25 cellular contexts compared by ENCODE assay signal in the genomic region with DNA sequence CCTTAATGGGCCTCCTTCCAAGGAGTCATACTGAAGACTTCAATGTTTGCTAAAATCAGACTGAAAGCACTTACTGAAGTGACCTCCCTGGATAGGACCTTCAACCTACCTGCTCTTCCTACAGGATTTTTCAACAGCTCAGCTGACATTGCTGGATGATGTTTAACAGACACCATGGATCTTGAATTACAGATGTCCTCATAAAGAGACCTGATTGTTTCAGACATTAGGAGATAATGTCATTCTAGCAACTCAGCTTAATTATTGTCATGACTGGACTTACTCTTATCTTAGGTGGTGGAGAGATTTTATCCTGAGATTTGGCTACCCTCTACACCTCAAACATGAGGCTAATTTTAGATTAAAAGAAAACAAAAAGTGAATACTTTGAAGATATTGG.
DNase-seq lines count a peak whose midpoint lies in the region; ATAC-seq and TF ChIP-seq lines count a peak whose summit lies in the region.
"Had no signal": no experiment of that assay in that cellular context is flagged by ENCODE, and none has a peak within 500 bp of the region (broad histone marks: within the 10 kb centered on the region; RNA-seq: fewer than 3 reads in every experiment).

No MANE protein-coding gene starts in this region.

- TF ChIP-seq CTCF in thyroid gland (IDR thresholded peaks at IDR 0.05) (no peak), breast epithelium (IDR thresholded peaks at IDR 0.05) (no peak)

- no peaks in the 10 kb centered on the region for H3K27me3 ChIP-seq in thyroid gland
- no peaks in the 10 kb centered on the region for H3K27me3 ChIP-seq in breast epithelium
- H3K27me3 ChIP-seq: adrenal gland, esophagus squamous epithelium, pancreas had no signal

- H3K4me3 Mint-ChIP-seq in activated naive CD8-positive, alpha-beta T cell = no peak overlapping the region
- H3K4me3 Mint-ChIP-seq in activated naive CD8-positive, alpha-beta T cell treated with anti-CD3 and anti-CD28 coated beads for 36 hours = no peak overlapping the region
- H3K4me3 Mint-ChIP-seq in activated T-helper 1 cell treated with anti-CD3 and anti-CD28 coated beads, Interleukin-12 subunit alpha, Interleukin-12 subunit beta, Interleukin-2, Interleukin-4 antibody, amounts not matched to agents 30 ng/mL and 10 ng/mL and 1 ng/mL, durations not matched to agents 14 hours and 24 hours and 36 hours = no peak overlapping the region
- H3K4me3 Mint-ChIP-seq in naive thymus-derived CD8-positive, alpha-beta T cell = peak overlapping the region in 1 of 10 donors; percentile 28
- H3K4me3 Mint-ChIP-seq: activated T-cell treated with anti-CD3 and anti-CD28 coated beads, Interleukin-2, amount 50 U/mL, for 4 hours; CD8-positive, alpha-beta memory T cell had no signal

- peaks cover 62% of the 10 kb centered on the region for H3K4me1 Mint-ChIP-seq in activated naive CD8-positive, alpha-beta T cell (ENCODE audit: low read depth)
- peaks cover 55% of the 10 kb centered on the region for H3K4me1 Mint-ChIP-seq in activated naive CD8-positive, alpha-beta T cell treated with anti-CD3 and anti-CD28 coated beads for 36 hours
- H3K4me1 Mint-ChIP-seq in activated T-helper 1 cell treated with anti-CD3 and anti-CD28 coated beads, Interleukin-12 subunit alpha, Interleukin-12 subunit beta, Interleukin-2, Interleukin-4 antibody, amounts not matched to agents 30 ng/mL and 10 ng/mL and 1 ng/mL, durations not matched to agents 14 hours and 24 hours and 36 hours (ENCODE audit: low read depth) = peaks cover 53% of the 10 kb centered on the region
- peaks cover 11 to 72% (median 53%) of the 10 kb centered on the region in 4 donors for H3K4me1 Mint-ChIP-seq in naive thymus-derived CD8-positive, alpha-beta T cell

- peaks cover 11% of the 10 kb centered on the region for H3K36me3 Mint-ChIP-seq in activated naive CD8-positive, alpha-beta T cell
- H3K36me3 Mint-ChIP-seq in activated naive CD8-positive, alpha-beta T cell treated with anti-CD3 and anti-CD28 coated beads for 36 hours = peaks cover 44% of the 10 kb centered on the region
- H3K36me3 Mint-ChIP-seq in activated T-helper 1 cell treated with anti-CD3 and anti-CD28 coated beads, Interleukin-12 subunit alpha, Interleukin-12 subunit beta, Interleukin-2, Interleukin-4 antibody, amounts not matched to agents 30 ng/mL and 10 ng/mL and 1 ng/mL, durations not matched to agents 14 hours and 24 hours and 36 hours (ENCODE audit: low read depth) = peaks cover 46% of the 10 kb centered on the region
- peaks cover 9 to 84% (median 14%) of the 10 kb centered on the region in 3 donors for H3K36me3 Mint-ChIP-seq in naive thymus-derived CD8-positive, alpha-beta T cell

- no peaks in the 10 kb centered on the region for H3K9me3 Mint-ChIP-seq in activated naive CD8-positive, alpha-beta T cell (ENCODE audit: low read depth)
- H3K9me3 Mint-ChIP-seq in activated naive CD8-positive, alpha-beta T cell treated with anti-CD3 and anti-CD28 coated beads for 36 hours = no peaks in the 10 kb centered on the region
- H3K9me3 Mint-ChIP-seq in activated T-helper 1 cell treated with anti-CD3 and anti-CD28 coated beads, Interleukin-12 subunit alpha, Interleukin-12 subunit beta, Interleukin-2, Interleukin-4 antibody, amounts not matched to agents 30 ng/mL and 10 ng/mL and 1 ng/mL, durations not matched to agents 14 hours and 24 hours and 36 hours = no peaks in the 10 kb centered on the region
- no peaks in the 10 kb centered on the region for H3K9me3 Mint-ChIP-seq in naive thymus-derived CD8-positive, alpha-beta T cell
- H3K9me3 Mint-ChIP-seq: activated T-cell treated with anti-CD3 and anti-CD28 coated beads, Interleukin-2, amount 50 U/mL, for 4 hours; CD8-positive, alpha-beta memory T cell had no signal

- TF ChIP-seq POLR2A in thyroid gland (IDR thresholded peaks at IDR 0.05) = no peak
- no peak for TF ChIP-seq POLR2A in breast epithelium (IDR thresholded peaks at IDR 0.05)

- H3K27ac Mint-ChIP-seq in activated naive CD8-positive, alpha-beta T cell = peak overlapping the region; percentile 16
- no peak overlapping the region for H3K27ac Mint-ChIP-seq in activated naive CD8-positive, alpha-beta T cell treated with anti-CD3 and anti-CD28 coated beads for 36 hours
- H3K27ac Mint-ChIP-seq in activated T-helper 1 cell treated with anti-CD3 and anti-CD28 coated beads, Interleukin-12 subunit alpha, Interleukin-12 subunit beta, Interleukin-2, Interleukin-4 antibody, amounts not matched to agents 30 ng/mL and 10 ng/mL and 1 ng/mL, durations not matched to agents 14 hours and 24 hours and 36 hours = peak overlapping the region; percentile 26
- H3K27ac Mint-ChIP-seq in naive thymus-derived CD8-positive, alpha-beta T cell = peak overlapping the region in 6 of 10 donors; percentile 5 to 77 (median 46)

- POLR2A ChIA-PET in naive thymus-derived CD8-positive, alpha-beta T cell (lab: Charles Lee) = no interaction called here

- H3K4me3 ChIP-seq in thyroid gland (replicated peaks in 1 of 3) (no peak overlapping the region), breast epithelium (no peak overlapping the region)
- H3K4me3 ChIP-seq: adrenal gland, esophagus squamous epithelium, pancreas, skin epidermis had no signal

- H3K4me1 ChIP-seq in thyroid gland (peaks cover 41 to 60% of the 10 kb centered on the region in 2 donors), breast epithelium (peaks cover 0 to 9% of the 10 kb centered on the region in 2 donors)

- H3K36me3 ChIP-seq in thyroid gland (peaks cover 6 to 12% of the 10 kb centered on the region in 2 donors), breast epithelium (no peaks in the 10 kb centered on the region)

- no peak for DNase-seq in activated naive CD8-positive, alpha-beta T cell treated with anti-CD3 and anti-CD28 coated beads for 36 hours
- no peak for DNase-seq in activated T-helper 1 cell treated with anti-CD3 and anti-CD28 coated beads, Interleukin-12 subunit alpha, Interleukin-12 subunit beta, Interleukin-2, Interleukin-4 antibody, amounts not matched to agents 30 ng/mL and 10 ng/mL and 1 ng/mL, durations not matched to agents 14 hours and 24 hours and 36 hours (ENCODE audit: low spot score)
- no peak for DNase-seq in naive thymus-derived CD8-positive, alpha-beta T cell
- DNase-seq in thyroid gland (no peak), NCI-H1417 treated with DMSO at 0.1 percent for 48 hours (lab: John Stamatoyannopoulos, UW) (no peak), breast epithelium (ENCODE audit: low spot score in 2 of 2) (no peak)
- DNase-seq: ACHN; activated CD4-positive, alpha-beta T cell treated with anti-CD3 and anti-CD28 coated beads, Interleukin-2, amount 50 U/mL, for 4 hours; activated T-cell treated with anti-CD3 and anti-CD28 coated beads, Interleukin-2, amount 50 U/mL, for 4 hours; caudate nucleus; CD8-positive, alpha-beta memory T cell; DND-41; effector CD4-positive, alpha-beta T cell; esophagus squamous epithelium; GOT3; NCI-H187; NCI-H446; NK-92 treated with Interleukin-12 subunit alpha and Interleukin-12 subunit beta, amount 100 ng/mL, for 24 hours; pancreas; stimulated activated CD4-positive, alpha-beta T cell treated with anti-CD3 and anti-CD28 coated beads, Interleukin-4, amount 100 ng/mL, for 24 hours; trophoblast cell had no signal

- ATAC-seq in naive thymus-derived CD8-positive, alpha-beta T cell = no peak
- ATAC-seq in HG03159 (IDR thresholded peaks at IDR 0.05; ENCODE audit: unreplicated experiment) = no peak
- ATAC-seq: activated T-cell treated with anti-CD3 and anti-CD28 coated beads, Interleukin-2, amount 50 U/mL, for 4 hours had no signal

- no peaks in the 10 kb centered on the region for H3K9me3 ChIP-seq in thyroid gland
- H3K9me3 ChIP-seq in breast epithelium = no peaks in the 10 kb centered on the region
- H3K9me3 ChIP-seq: adrenal gland, esophagus squamous epithelium, pancreas had no signal

- H3K27ac ChIP-seq in thyroid gland (peak overlapping the region; percentile 47 to 71 (median 69)), breast epithelium (no peak overlapping the region)

- intact Hi-C loops in activated T-helper 1 cell treated with anti-CD3 and anti-CD28 coated beads, Interleukin-12 subunit alpha, Interleukin-12 subunit beta, Interleukin-2, Interleukin-4 antibody, amounts not matched to agents 30 ng/mL and 10 ng/mL and 1 ng/mL, durations not matched to agents 14 hours and 24 hours and 36 hours (cut with micrococcal nuclease) = no loop called here
- intact Hi-C loops in thyroid gland (cut with DNase I) = no loop called here
- intact Hi-C loops in breast epithelium (cut with DNase I; ENCODE audit: low total_unique reads) = no loop called here

- H3K27me3 Mint-ChIP-seq in activated naive CD8-positive, alpha-beta T cell = no peaks in the 10 kb centered on the region
- H3K27me3 Mint-ChIP-seq in activated naive CD8-positive, alpha-beta T cell treated with anti-CD3 and anti-CD28 coated beads for 36 hours = no peaks in the 10 kb centered on the region
- no peaks in the 10 kb centered on the region for H3K27me3 Mint-ChIP-seq in activated T-helper 1 cell treated with anti-CD3 and anti-CD28 coated beads, Interleukin-12 subunit alpha, Interleukin-12 subunit beta, Interleukin-2, Interleukin-4 antibody, amounts not matched to agents 30 ng/mL and 10 ng/mL and 1 ng/mL, durations not matched to agents 14 hours and 24 hours and 36 hours (ENCODE audit: insufficient read depth)
- no peaks in the 10 kb centered on the region for H3K27me3 Mint-ChIP-seq in naive thymus-derived CD8-positive, alpha-beta T cell
- H3K27me3 Mint-ChIP-seq: CD8-positive, alpha-beta memory T cell had no signal

Comparison
In these comparisons a context has a peak if more than half of its experiments do, and no peak if none do; other contexts are left out.
1. H3K27ac ChIP-seq: peak in thyroid gland (3 of 3); none in breast epithelium (0 of 2).